12 cellular contexts compared by ENCODE assay signal in genomic region chr21:14454642-14455009, GRCh38.
DNase-seq lines count a peak whose midpoint lies in the region; ATAC-seq, FAIRE-seq and TF ChIP-seq lines count a peak whose summit lies in the region.
"Had no signal": no experiment of that assay in that cellular context is flagged by ENCODE, and none has a peak within 500 bp of the region (broad histone marks: within the 10 kb centered on the region; RNA-seq: fewer than 3 reads in every experiment).

No MANE protein-coding gene starts in this region.

- no peaks in the 10 kb centered on the region for H3K9me3 Mint-ChIP-seq in activated CD4-positive, alpha-beta T cell treated with anti-CD3 and anti-CD28 coated beads for 36 hours (ENCODE audit: low read depth)
- H3K9me3 Mint-ChIP-seq in MCF 10A (ENCODE audit: unreplicated experiment): no peaks in the 10 kb centered on the region

- peak overlapping the region; percentile 77 for H3K27ac Mint-ChIP-seq in activated CD4-positive, alpha-beta T cell treated with anti-CD3 and anti-CD28 coated beads for 36 hours
- no peak overlapping the region for H3K27ac Mint-ChIP-seq in MCF 10A (ENCODE audit: low read depth, unreplicated experiment)

- H3K4me1 ChIP-seq in small intestine (ENCODE audit: control insufficient read depth in 2 of 2, insufficient read depth in 1 of 2, low read depth in 1 of 2, low read length in 1 of 2) (no peaks in the 10 kb centered on the region), tibial artery (no peaks in the 10 kb centered on the region)
- H3K4me1 ChIP-seq: psoas muscle had no signal

- 11 to 53% (median 36%) methylated on average over 2 of the region's 2 CpGs for WGBS in small intestine, 3 donors

- no peak overlapping the region for H3K4me3 Mint-ChIP-seq in activated CD4-positive, alpha-beta T cell treated with anti-CD3 and anti-CD28 coated beads for 36 hours
- no peak overlapping the region for H3K4me3 Mint-ChIP-seq in MCF 10A (ENCODE audit: unreplicated experiment)

- no peak for FAIRE-seq in small intestine (lab: Jason Lieb, UNC)
- FAIRE-seq: A204.1 had no signal

- no peak overlapping the region for H3K4me3 ChIP-seq in small intestine (ENCODE audit: low read depth in 1 of 2, low read length in 2 of 2)
- no peak overlapping the region for H3K4me3 ChIP-seq in tibial artery
- H3K4me3 ChIP-seq: psoas muscle had no signal

- H3K27me3 ChIP-seq in small intestine (ENCODE audit: control insufficient read depth in 2 of 2, insufficient read depth in 2 of 2, low read length in 2 of 2) (no peaks in the 10 kb centered on the region), tibial artery (no peaks in the 10 kb centered on the region)

- H3K36me3 ChIP-seq in small intestine (ENCODE audit: control insufficient read depth in 2 of 2, insufficient read depth in 2 of 2, low read length in 2 of 2) (no peaks in the 10 kb centered on the region), tibial artery (no peaks in the 10 kb centered on the region)

- CTCF ChIA-PET in activated CD4-positive, alpha-beta T cell treated with anti-CD3 and anti-CD28 coated beads for 36 hours (lab: Charles Lee): interaction anchor here (1.0 kb wide), 1 partner anchor 254 kb away, joined by 3 read pairs; no protein-coding TSS in a partner anchor
- CTCF ChIA-PET in MCF 10A (lab: Yijun Ruan, JAX): interaction anchor here (1.0 kb wide), 1 partner anchor 71 kb away, joined by 3 read pairs; no protein-coding TSS in a partner anchor

- ATAC-seq in activated CD4-positive, alpha-beta T cell treated with anti-CD3 and anti-CD28 coated beads for 36 hours: peak; percentile 25
- ATAC-seq in GM21723 (IDR thresholded peaks at IDR 0.05; ENCODE audit: unreplicated experiment) (peak; percentile 66), HG03432 (IDR thresholded peaks at IDR 0.05; ENCODE audit: unreplicated experiment) (peak; percentile 82)
- ATAC-seq: psoas muscle had no signal

- H3K27me3 Mint-ChIP-seq in activated CD4-positive, alpha-beta T cell treated with anti-CD3 and anti-CD28 coated beads for 36 hours: no peaks in the 10 kb centered on the region
- H3K27me3 Mint-ChIP-seq in MCF 10A (ENCODE audit: insufficient read depth, unreplicated experiment): no peaks in the 10 kb centered on the region

- no peak for DNase-seq in activated CD4-positive, alpha-beta T cell treated with anti-CD3 and anti-CD28 coated beads for 36 hours
- no peak for DNase-seq in activated CD4-positive, alpha-beta T cell treated with anti-CD3 and anti-CD28 coated beads for 4 hours
- DNase-seq in small intestine (peak; percentile 40), MCF 10A (ENCODE audit: unreplicated experiment) (no peak), tibial artery (no peak), DMS114 treated with DMSO at 0.1 percent for 48 hours (lab: John Stamatoyannopoulos, UW; ENCODE audit: unreplicated experiment) (no peak)
- DNase-seq: activated T-cell treated with anti-CD3 and anti-CD28 coated beads for 4 hours, islet precursor cell, psoas muscle had no signal

- no TSS peak for BruUV-seq in MCF 10A (replicated peaks; lab: Mats Ljungman, UMichigan)

- H3K27ac ChIP-seq in small intestine (ENCODE audit: low read depth in 1 of 2, low read length in 1 of 2) (no peak overlapping the region), tibial artery (no peak overlapping the region)
- H3K27ac ChIP-seq: psoas muscle had no signal

- intact Hi-C loops in activated CD4-positive, alpha-beta T cell treated with anti-CD3 and anti-CD28 coated beads for 36 hours (cut with DNase I, micrococcal nuclease): loop anchor here in 1 of 2 experiments (2.0 kb wide), 2 partner anchors 32 to 68 kb away; no protein-coding TSS in a partner anchor
- intact Hi-C loops in MCF 10A (cut with micrococcal nuclease) (no loop called here), tibial artery (cut with DNase I; ENCODE audit: low total_unique reads) (no loop called here)

- no peaks in the 10 kb centered on the region for H3K36me3 Mint-ChIP-seq in activated CD4-positive, alpha-beta T cell treated with anti-CD3 and anti-CD28 coated beads for 36 hours (ENCODE audit: low read depth)
- no peaks in the 10 kb centered on the region for H3K36me3 Mint-ChIP-seq in MCF 10A (ENCODE audit: insufficient read depth, unreplicated experiment)

- POLR2A ChIA-PET in activated CD4-positive, alpha-beta T cell treated with anti-CD3 and anti-CD28 coated beads for 36 hours (lab: Charles Lee): no interaction called here
- POLR2A ChIA-PET in MCF 10A (lab: Yijun Ruan, JAX): no interaction called here

- TF ChIP-seq CTCF in MCF 10A (IDR thresholded peaks at IDR 0.05; ENCODE audit: unreplicated experiment) (no peak), tibial artery (IDR thresholded peaks at IDR 0.05) (no peak)

- H3K9me3 ChIP-seq in small intestine (ENCODE audit: control insufficient read depth, low read depth): no peaks in the 10 kb centered on the region
- no peaks in the 10 kb centered on the region for H3K9me3 ChIP-seq in tibial artery
- H3K9me3 ChIP-seq: psoas muscle had no signal

- peaks cover 40% of the 10 kb centered on the region for H3K4me1 Mint-ChIP-seq in activated CD4-positive, alpha-beta T cell treated with anti-CD3 and anti-CD28 coated beads for 36 hours
- H3K4me1 Mint-ChIP-seq in MCF 10A (ENCODE audit: insufficient read depth, unreplicated experiment): no peaks in the 10 kb centered on the region

Comparison
In these comparisons a context has a peak if more than half of its experiments do, and no peak if none do; other contexts are left out.
1. ATAC-seq: peak in every context shown above with its lines; median percentile 82 in HG03432; 66 in GM21723; 25 in activated CD4-positive, alpha-beta T cell treated with anti-CD3 and anti-CD28 coated beads for 36 hours.